In genomic region chr14:74083161-74083560, GRCh38 we compare ENCODE assay signal across 8 cellular contexts. TPM values are rescaled to one million over a fixed set of nuclear protein-coding genes. Genes with fewer than 3 reads are reported as not detected.
A peak's percentile ranks its signal among the peaks of the same experiment; 100 is the strongest.
DNase-seq lines count a peak whose midpoint lies in the region; ATAC-seq, FAIRE-seq and TF ChIP-seq lines count a peak whose summit lies in the region.

No MANE protein-coding gene starts in this region.

- H3K27ac Mint-ChIP-seq in T-helper 1 cell treated with Interleukin-12 subunit alpha and Interleukin-12 subunit beta and Interleukin-4 antibody, amounts not matched to agents 30 μg/mL and 1 μg/mL, for 36 hours: no peak overlapping the region
- no peak overlapping the region for H3K27ac Mint-ChIP-seq in activated CD8-positive, alpha-beta T cell treated with anti-CD3 and anti-CD28 coated beads, Interleukin-2, amount 10 ng/mL, durations not matched to agents 7 days and 5 days

- no peak for FAIRE-seq in H54 (lab: Jason Lieb, UNC)

- TF ChIP-seq POLR2A in H54 (IDR thresholded peaks at IDR 0.05; ENCODE audit: low read depth, low read length): no peak

- H3K4me3 Mint-ChIP-seq in T-helper 1 cell treated with Interleukin-12 subunit alpha and Interleukin-12 subunit beta and Interleukin-4 antibody, amounts not matched to agents 30 μg/mL and 1 μg/mL, for 36 hours: peak overlapping the region; percentile 100
- H3K4me3 Mint-ChIP-seq in activated CD8-positive, alpha-beta T cell treated with anti-CD3 and anti-CD28 coated beads, Interleukin-2, amount 10 ng/mL, durations not matched to agents 7 days and 5 days: peak overlapping the region; percentile 96

- H3K36me3 Mint-ChIP-seq in T-helper 1 cell treated with Interleukin-12 subunit alpha and Interleukin-12 subunit beta and Interleukin-4 antibody, amounts not matched to agents 30 μg/mL and 1 μg/mL, for 36 hours (ENCODE audit: low read depth): no peaks in the 10 kb centered on the region
- H3K36me3 Mint-ChIP-seq in activated CD8-positive, alpha-beta T cell treated with anti-CD3 and anti-CD28 coated beads, Interleukin-2, amount 10 ng/mL, durations not matched to agents 7 days and 5 days (ENCODE audit: low read depth): peaks cover 4% of the 10 kb centered on the region

- H3K9me3 ChIP-seq in iPS-20b (ENCODE audit: insufficient read depth, low read depth, low read length) (no peaks in the 10 kb centered on the region), stomach smooth muscle (ENCODE audit: control insufficient read depth in 2 of 2, low read length in 2 of 2) (no peaks in the 10 kb centered on the region)

- CTCF ChIA-PET in activated CD8-positive, alpha-beta T cell treated with anti-CD3 and anti-CD28 coated beads, Interleukin-2, amount 10 ng/mL, durations not matched to agents 7 days and 5 days (lab: Charles Lee): no interaction called here

- H3K9ac ChIP-seq in iPS-20b (ENCODE audit: low read depth, low read length) (peak overlapping the region; percentile 94), stomach smooth muscle (ENCODE audit: low read length in 2 of 2) (peak overlapping the region; percentile 65 to 94)

- no peak for ATAC-seq in activated CD8-positive, alpha-beta T cell treated with anti-CD3 and anti-CD28 coated beads, Interleukin-2, amount 10 ng/mL, durations not matched to agents 7 days and 5 days
- ATAC-seq in GM19467 (IDR thresholded peaks at IDR 0.05; ENCODE audit: unreplicated experiment) (no peak), GM21737 (IDR thresholded peaks at IDR 0.05; ENCODE audit: unreplicated experiment) (no peak)

- H3K27ac ChIP-seq in iPS-20b (ENCODE audit: low read length) (peak overlapping the region; percentile 63), stomach smooth muscle (ENCODE audit: low read length) (no peak overlapping the region)

- H3K4me1 ChIP-seq in iPS-20b (ENCODE audit: insufficient read depth, low read length) (peaks cover 8% of the 10 kb centered on the region), stomach smooth muscle (ENCODE audit: control insufficient read depth, insufficient read depth, low read length) (peaks cover 12% of the 10 kb centered on the region)

- H3K9me3 Mint-ChIP-seq in T-helper 1 cell treated with Interleukin-12 subunit alpha and Interleukin-12 subunit beta and Interleukin-4 antibody, amounts not matched to agents 30 μg/mL and 1 μg/mL, for 36 hours: no peaks in the 10 kb centered on the region
- no peaks in the 10 kb centered on the region for H3K9me3 Mint-ChIP-seq in activated CD8-positive, alpha-beta T cell treated with anti-CD3 and anti-CD28 coated beads, Interleukin-2, amount 10 ng/mL, durations not matched to agents 7 days and 5 days (ENCODE audit: insufficient read depth)

- POLR2A ChIA-PET in activated CD8-positive, alpha-beta T cell treated with anti-CD3 and anti-CD28 coated beads, Interleukin-2, amount 10 ng/mL, durations not matched to agents 7 days and 5 days (lab: Charles Lee): interaction anchor here (1.1 kb wide), 1 partner anchor 12 kb away, joined by 5 read pairs; no protein-coding TSS in a partner anchor

- H3K36me3 ChIP-seq in iPS-20b (ENCODE audit: insufficient read depth, low read depth, low read length): no peaks in the 10 kb centered on the region
- H3K36me3 ChIP-seq in stomach smooth muscle (ENCODE audit: control insufficient read depth in 2 of 2, insufficient read depth in 2 of 2, low read length in 2 of 2): no peaks in the 10 kb centered on the region

- H3K4me3 ChIP-seq in iPS-20b (ENCODE audit: low read length) (peak overlapping the region; percentile 87), stomach smooth muscle (ENCODE audit: low read length in 2 of 2) (peak overlapping the region; percentile 78 to 98)

- H3K27me3 Mint-ChIP-seq in T-helper 1 cell treated with Interleukin-12 subunit alpha and Interleukin-12 subunit beta and Interleukin-4 antibody, amounts not matched to agents 30 μg/mL and 1 μg/mL, for 36 hours (ENCODE audit: low read depth): no peaks in the 10 kb centered on the region
- H3K27me3 Mint-ChIP-seq in activated CD8-positive, alpha-beta T cell treated with anti-CD3 and anti-CD28 coated beads, Interleukin-2, amount 10 ng/mL, durations not matched to agents 7 days and 5 days (ENCODE audit: low read depth): no peaks in the 10 kb centered on the region

- no peak for DNase-seq in T-helper 1 cell
- no peak for DNase-seq in activated CD8-positive, alpha-beta T cell treated with anti-CD3 and anti-CD28 coated beads, Interleukin-2, amount 10 ng/mL, durations not matched to agents 7 days and 5 days
- DNase-seq in H54 (ENCODE audit: insufficient read length, low spot score): no peak

- H3K27me3 ChIP-seq in iPS-20b (ENCODE audit: insufficient read depth, low read length) (no peaks in the 10 kb centered on the region), stomach smooth muscle (ENCODE audit: control insufficient read depth in 1 of 2, insufficient read depth in 2 of 2, low read length in 2 of 2) (no peaks in the 10 kb centered on the region)

- peaks cover 29% of the 10 kb centered on the region for H3K4me1 Mint-ChIP-seq in T-helper 1 cell treated with Interleukin-12 subunit alpha and Interleukin-12 subunit beta and Interleukin-4 antibody, amounts not matched to agents 30 μg/mL and 1 μg/mL, for 36 hours (ENCODE audit: low read depth)
- peaks cover 32% of the 10 kb centered on the region for H3K4me1 Mint-ChIP-seq in activated CD8-positive, alpha-beta T cell treated with anti-CD3 and anti-CD28 coated beads, Interleukin-2, amount 10 ng/mL, durations not matched to agents 7 days and 5 days (ENCODE audit: low read depth)

RNA-seq across cellular contexts. Expression of gene ALDH6A1, which starts 1.1 kb away (rescaled TPM):
- 10 to 100 TPM; 13.0 to 14.2 TPM for total RNA-seq in activated CD8-positive, alpha-beta T cell treated with anti-CD3 and anti-CD28 coated beads, Interleukin-2, amount 10 ng/mL, durations not matched to agents 7 days and 5 days

RNA-seq across cellular contexts. Expression of gene LIN52, which starts 1.6 kb away (rescaled TPM):
- total RNA-seq in activated CD8-positive, alpha-beta T cell treated with anti-CD3 and anti-CD28 coated beads, Interleukin-2, amount 10 ng/mL, durations not matched to agents 7 days and 5 days: 10 to 100 TPM; 14.9 to 15.2 TPM
